ENCODE assay signal across 15 cellular contexts in the genomic region with DNA sequence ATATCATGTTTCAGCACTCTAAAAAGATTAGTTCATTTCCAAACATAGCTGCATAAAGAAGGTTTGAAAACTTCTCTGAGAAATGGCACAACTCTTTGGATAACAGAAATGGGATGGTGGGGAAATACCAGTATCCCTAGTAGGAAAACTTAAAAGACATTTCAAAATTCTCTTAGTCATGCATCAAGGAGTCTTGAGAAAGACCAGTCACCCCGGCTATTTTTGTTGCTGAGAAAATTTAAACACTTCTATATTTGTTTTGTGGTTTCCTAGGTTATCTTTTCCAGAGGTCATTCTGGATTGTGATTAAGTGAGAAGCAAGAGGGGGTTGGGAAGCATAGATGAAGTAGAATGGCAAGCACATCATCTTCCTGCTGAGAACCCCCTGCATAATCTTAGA.
A peak's percentile ranks its signal among the peaks of the same experiment; 100 is the strongest.
DNase-seq lines count a peak whose midpoint lies in the region; ATAC-seq, FAIRE-seq and TF ChIP-seq lines count a peak whose summit lies in the region.
"Had no signal": no experiment of that assay in that cellular context is flagged by ENCODE, and none has a peak within 500 bp of the region (broad histone marks: within the 10 kb centered on the region; RNA-seq: fewer than 3 reads in every experiment).

No MANE protein-coding gene starts in this region.

- no peaks in the 10 kb centered on the region for H3K27me3 ChIP-seq in BLaER1 treated with 17β-estradiol and CSF1 and Interleukin-3, amounts not matched to agents 10 nM and 100 nM
- H3K27me3 ChIP-seq in endothelial cell of umbilical vein (ENCODE audit: control insufficient read depth in 2 of 2, insufficient read depth in 2 of 2, low read length in 2 of 2): no peaks in the 10 kb centered on the region

- peak; percentile 42 for FAIRE-seq in endothelial cell of umbilical vein (lab: Jason Lieb, UNC)

- dilution Hi-C loops in endothelial cell of umbilical vein (cut with MboI; ENCODE audit: extremely low pct_ligation_motif_present, low sequenced_read_pairs): loop anchor here (10.0 to 25.0 kb wide), 2 partner anchors 238 to 296 kb away; no protein-coding TSS in a partner anchor

- no peaks in the 10 kb centered on the region for H3K36me3 Mint-ChIP-seq in osteocyte (ENCODE audit: unreplicated experiment)
- H3K36me3 Mint-ChIP-seq: naive B cell had no signal

- H3K4me1 Mint-ChIP-seq in osteocyte (ENCODE audit: unreplicated experiment): peaks cover 32% of the 10 kb centered on the region
- H3K4me1 Mint-ChIP-seq: naive B cell had no signal

- CTCF ChIA-PET in endothelial cell of umbilical vein (lab: Charles Lee): interaction anchor here (0.6 to 4.1 kb wide), 4 partner anchors 9 to 447 kb away, joined by 3 to 20 read pairs (median 5); a partner anchor contains a TSS

- no peak for ATAC-seq in HG03460 (IDR thresholded peaks at IDR 0.05; ENCODE audit: unreplicated experiment)
- ATAC-seq in GM21529 (IDR thresholded peaks at IDR 0.05; ENCODE audit: unreplicated experiment): no peak

- H3K9me3 Mint-ChIP-seq in osteocyte (ENCODE audit: unreplicated experiment): no peaks in the 10 kb centered on the region
- H3K9me3 Mint-ChIP-seq: activated T-helper 1 cell treated with anti-CD3 and anti-CD28 coated beads, Interleukin-12 subunit alpha, Interleukin-12 subunit beta, Interleukin-2, Interleukin-4 antibody, amounts not matched to agents 30 ng/mL and 10 ng/mL and 1 ng/mL, durations not matched to agents 14 hours and 24 hours and 36 hours had no signal

- peak overlapping the region in 3 of 11 experiments; percentile 4 to 47 (median 44); a peak in 5 of 22 replicates for H3K9ac ChIP-seq in BLaER1 treated with 17β-estradiol and CSF1 and Interleukin-3, amounts not matched to agents 10 nM and 100 nM
- H3K9ac ChIP-seq in endothelial cell of umbilical vein (replicated peaks; ENCODE audit: extremely low read depth, insufficient read depth, low read length): no peak overlapping the region

- H3K79me2 ChIP-seq in endothelial cell of umbilical vein (ENCODE audit: control insufficient read depth, insufficient read depth, low read length): no peaks in the 10 kb centered on the region

- H4K20me1 ChIP-seq in BLaER1 treated with 17β-estradiol and CSF1 and Interleukin-3, amounts not matched to agents 10 nM and 100 nM: no peaks in the 10 kb centered on the region
- H4K20me1 ChIP-seq in endothelial cell of umbilical vein (replicated peaks; ENCODE audit: control insufficient read depth, extremely low read depth, insufficient read depth, low read length): no peaks in the 10 kb centered on the region

- peak; percentile 68 for DNase-seq in MV-4-11 (lab: John Stamatoyannopoulos, UW)
- peak; percentile 64 for DNase-seq in endothelial cell of umbilical vein (ENCODE audit: low read depth, low spot score)
- no peak for DNase-seq in osteocyte (ENCODE audit: extremely low spot score, unreplicated experiment)
- no peak for DNase-seq in NCI-H2029 treated with DMSO at 0.1 percent for 48 hours (lab: John Stamatoyannopoulos, UW)
- DNase-seq in NCI-H446 treated with DMSO at 0.1 percent for 48 hours (lab: John Stamatoyannopoulos, UW): no peak
- DNase-seq: Calu3, naive B cell, NCI-H1436 treated with DMSO at 0.1 percent for 48 hours had no signal

- TF ChIP-seq CTCF in endothelial cell of umbilical vein (IDR thresholded peaks at IDR 0.05; ENCODE audit: extremely low read depth in 1 of 2, insufficient read depth in 1 of 2, low read depth in 1 of 2, low read length in 2 of 2) (no peak), osteocyte (IDR thresholded peaks at IDR 0.05) (no peak)

- H3K4me3 ChIP-seq in BLaER1 treated with 17β-estradiol and CSF1 and Interleukin-3, amounts not matched to agents 10 nM and 100 nM: no peak overlapping the region
- H3K4me3 ChIP-seq in endothelial cell of umbilical vein (replicated peaks in 1 of 3; ENCODE audit: insufficient read depth in 1 of 3, low read depth in 1 of 3, low read length in 3 of 3): no peak overlapping the region
- H3K4me3 ChIP-seq: coronary artery had no signal

- H3K36me3 ChIP-seq in BLaER1 treated with 17β-estradiol and CSF1 and Interleukin-3, amounts not matched to agents 10 nM and 100 nM: no peaks in the 10 kb centered on the region
- H3K36me3 ChIP-seq in endothelial cell of umbilical vein (ENCODE audit: control insufficient read depth in 2 of 2, extremely low read depth in 1 of 2, insufficient read depth in 2 of 2, low read length in 2 of 2): no peaks in the 10 kb centered on the region

- H2AFZ ChIP-seq in endothelial cell of umbilical vein (ENCODE audit: low read depth, low read length): no peak overlapping the region

- peak overlapping the region; percentile 1 for H3K27ac Mint-ChIP-seq in osteocyte (ENCODE audit: unreplicated experiment)
- H3K27ac Mint-ChIP-seq: activated T-helper 1 cell treated with anti-CD3 and anti-CD28 coated beads, Interleukin-12 subunit alpha, Interleukin-12 subunit beta, Interleukin-2, Interleukin-4 antibody, amounts not matched to agents 30 ng/mL and 10 ng/mL and 1 ng/mL, durations not matched to agents 14 hours and 24 hours and 36 hours; naive B cell had no signal

- H3K9me1 ChIP-seq in endothelial cell of umbilical vein (replicated peaks; ENCODE audit: control insufficient read depth, extremely low read depth, insufficient read depth, low read length): no peaks in the 10 kb centered on the region

- H3K27me3 Mint-ChIP-seq in osteocyte (ENCODE audit: unreplicated experiment): no peaks in the 10 kb centered on the region

- intact Hi-C loops in endothelial cell of umbilical vein (cut with micrococcal nuclease): no loop called here

- BruUV-seq in endothelial cell of umbilical vein (replicated peaks; lab: Mats Ljungman, UMichigan): no TSS peak

- no peaks in the 10 kb centered on the region for H3K9me3 ChIP-seq in BLaER1 treated with 17β-estradiol and CSF1 and Interleukin-3, amounts not matched to agents 10 nM and 100 nM (replicated peaks in 1 of 11)
- no peaks in the 10 kb centered on the region for H3K9me3 ChIP-seq in endothelial cell of umbilical vein (replicated peaks; ENCODE audit: control insufficient read depth, insufficient read depth, low read length)

- POLR2A ChIA-PET in endothelial cell of umbilical vein (lab: Charles Lee): interaction anchor here (0.6 to 7.5 kb wide), 2 partner anchors 226 to 451 kb away, joined by 3 to 118 read pairs; a partner anchor contains a TSS

- no peak for TF ChIP-seq POLR2A in endothelial cell of umbilical vein (IDR thresholded peaks at IDR 0.05; ENCODE audit: low read depth, low read length)

- peak overlapping the region; percentile 20 to 72 (median 57) for H3K4me2 ChIP-seq in BLaER1 treated with 17β-estradiol and CSF1 and Interleukin-3, amounts not matched to agents 10 nM and 100 nM
- no peak overlapping the region for H3K4me2 ChIP-seq in endothelial cell of umbilical vein (ENCODE audit: insufficient read depth, low read length)

- H3K4me1 ChIP-seq in BLaER1 treated with 17β-estradiol and CSF1 and Interleukin-3, amounts not matched to agents 10 nM and 100 nM: peaks cover 13 to 44% (median 19%) of the 10 kb centered on the region in 10 experiments
- peaks cover 54% of the 10 kb centered on the region for H3K4me1 ChIP-seq in endothelial cell of umbilical vein (ENCODE audit: control insufficient read depth, extremely low read depth, insufficient read depth, low read length)

- no peak overlapping the region for H3K4me3 Mint-ChIP-seq in osteocyte (ENCODE audit: unreplicated experiment)
- H3K4me3 Mint-ChIP-seq: activated T-helper 1 cell treated with anti-CD3 and anti-CD28 coated beads, Interleukin-12 subunit alpha, Interleukin-12 subunit beta, Interleukin-2, Interleukin-4 antibody, amounts not matched to agents 30 ng/mL and 10 ng/mL and 1 ng/mL, durations not matched to agents 14 hours and 24 hours and 36 hours; naive B cell had no signal

- peak overlapping the region in 9 of 11 experiments; percentile 67 to 79 (median 75); a peak in 18 of 22 replicates for H3K27ac ChIP-seq in BLaER1 treated with 17β-estradiol and CSF1 and Interleukin-3, amounts not matched to agents 10 nM and 100 nM
- H3K27ac ChIP-seq in endothelial cell of umbilical vein (ENCODE audit: insufficient read depth, low read depth, low read length): peak overlapping the region; percentile 48
- H3K27ac ChIP-seq: HL-60, VCaP had no signal

TF ChIP-seq in endothelial cell of umbilical vein, 7 proteins besides CTCF, POLR2A, EP300 and RAD21:
- peak; percentile 66 for TF ChIP-seq FOS (IDR thresholded peaks at IDR 0.05; ENCODE audit: borderline replicate concordance, insufficient read depth, low read length)
- peak; percentile 20 for TF ChIP-seq POLR2AphosphoS5 (IDR thresholded peaks at IDR 0.05; ENCODE audit: insufficient read depth, low read depth, low read length)
- TF ChIP-seq MYC (IDR thresholded peaks at IDR 0.05; ENCODE audit: low read depth, low read length): no peak
- TF ChIP-seq JUN (IDR thresholded peaks at IDR 0.05; ENCODE audit: borderline replicate concordance, insufficient read depth, insufficient read length, low read depth): peak; percentile 14
- peak; percentile 80 for TF ChIP-seq GATA2 (IDR thresholded peaks at IDR 0.05; ENCODE audit: insufficient read depth, insufficient read length, low read depth, low read length)
- TF ChIP-seq EZH2 (IDR thresholded peaks at IDR 0.05; ENCODE audit: borderline replicate concordance, low read depth, low read length, severe bottlenecking): no peak
- TF ChIP-seq, protein P1, sequence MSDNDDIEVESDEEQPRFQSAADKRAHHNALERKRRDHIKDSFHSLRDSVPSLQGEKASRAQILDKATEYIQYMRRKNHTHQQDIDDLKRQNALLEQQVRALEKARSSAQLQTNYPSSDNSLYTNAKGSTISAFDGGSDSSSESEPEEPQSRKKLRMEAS (IDR thresholded peaks at IDR 0.05; ENCODE audit: insufficient read depth, insufficient read length): no peak

Comparison
In these comparisons a context has a peak if more than half of its experiments do, and no peak if none do; other contexts are left out.
1. DNase-seq: peak in MV-4-11 (single experiment) and endothelial cell of umbilical vein (single experiment); none in osteocyte (single experiment), NCI-H2029 treated with DMSO at 0.1 percent for 48 hours (single experiment) and NCI-H446 treated with DMSO at 0.1 percent for 48 hours (single experiment).